3 cellular contexts compared by ENCODE assay signal in genomic region chr7:158443014-158443687, GRCh38.
TF ChIP-seq lines count a peak whose summit lies in the region.

No MANE protein-coding gene starts in this region.

TF ChIP-seq in HCT116, 20 proteins besides CTCF, POLR2A, EP300 and RAD21:
- no peak for TF ChIP-seq ZBTB33 (IDR thresholded peaks at IDR 0.05; ENCODE audit: extremely low read depth, insufficient replicate concordance, low read length)
- TF ChIP-seq ELF1 (IDR thresholded peaks at IDR 0.05; ENCODE audit: borderline replicate concordance, low read depth) = no peak
- TF ChIP-seq MAX (IDR thresholded peaks at IDR 0.05) = no peak
- TF ChIP-seq CEBPB (IDR thresholded peaks at IDR 0.05; ENCODE audit: low read depth) = no peak
- TF ChIP-seq JUND (IDR thresholded peaks at IDR 0.05) = no peak
- no peak for TF ChIP-seq ZNF274 (IDR thresholded peaks at IDR 0.05; ENCODE audit: low read depth, low read length)
- TF ChIP-seq, protein P1, sequence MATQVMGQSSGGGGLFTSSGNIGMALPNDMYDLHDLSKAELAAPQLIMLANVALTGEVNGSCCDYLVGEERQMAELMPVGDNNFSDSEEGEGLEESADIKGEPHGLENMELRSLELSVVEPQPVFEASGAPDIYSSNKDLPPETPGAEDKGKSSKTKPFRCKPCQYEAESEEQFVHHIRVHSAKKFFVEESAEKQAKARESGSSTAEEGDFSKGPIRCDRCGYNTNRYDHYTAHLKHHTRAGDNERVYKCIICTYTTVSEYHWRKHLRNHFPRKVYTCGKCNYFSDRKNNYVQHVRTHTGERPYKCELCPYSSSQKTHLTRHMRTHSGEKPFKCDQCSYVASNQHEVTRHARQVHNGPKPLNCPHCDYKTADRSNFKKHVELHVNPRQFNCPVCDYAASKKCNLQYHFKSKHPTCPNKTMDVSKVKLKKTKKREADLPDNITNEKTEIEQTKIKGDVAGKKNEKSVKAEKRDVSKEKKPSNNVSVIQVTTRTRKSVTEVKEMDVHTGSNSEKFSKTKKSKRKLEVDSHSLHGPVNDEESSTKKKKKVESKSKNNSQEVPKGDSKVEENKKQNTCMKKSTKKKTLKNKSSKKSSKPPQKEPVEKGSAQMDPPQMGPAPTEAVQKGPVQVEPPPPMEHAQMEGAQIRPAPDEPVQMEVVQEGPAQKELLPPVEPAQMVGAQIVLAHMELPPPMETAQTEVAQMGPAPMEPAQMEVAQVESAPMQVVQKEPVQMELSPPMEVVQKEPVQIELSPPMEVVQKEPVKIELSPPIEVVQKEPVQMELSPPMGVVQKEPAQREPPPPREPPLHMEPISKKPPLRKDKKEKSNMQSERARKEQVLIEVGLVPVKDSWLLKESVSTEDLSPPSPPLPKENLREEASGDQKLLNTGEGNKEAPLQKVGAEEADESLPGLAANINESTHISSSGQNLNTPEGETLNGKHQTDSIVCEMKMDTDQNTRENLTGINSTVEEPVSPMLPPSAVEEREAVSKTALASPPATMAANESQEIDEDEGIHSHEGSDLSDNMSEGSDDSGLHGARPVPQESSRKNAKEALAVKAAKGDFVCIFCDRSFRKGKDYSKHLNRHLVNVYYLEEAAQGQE (IDR thresholded peaks at IDR 0.05; ENCODE audit: low read depth) = no peak
- TF ChIP-seq TCF7L2 (IDR thresholded peaks at IDR 0.05; ENCODE audit: borderline replicate concordance, extremely low read depth, insufficient read depth, insufficient read length) = no peak
- no peak for TF ChIP-seq FOSL1 (IDR thresholded peaks at IDR 0.05; ENCODE audit: low read depth)
- no peak for TF ChIP-seq SP1 (IDR thresholded peaks at IDR 0.05; ENCODE audit: low read depth)
- TF ChIP-seq EZH2 (IDR thresholded peaks at IDR 0.05) = no peak
- TF ChIP-seq POLR2AphosphoS5 (IDR thresholded peaks at IDR 0.05; ENCODE audit: low read depth, low read length) = no peak

TF ChIP-seq in K562, 482 proteins besides CTCF, POLR2A, EP300 and RAD21 (continued from another document):
- TF ChIP-seq, protein P2, sequence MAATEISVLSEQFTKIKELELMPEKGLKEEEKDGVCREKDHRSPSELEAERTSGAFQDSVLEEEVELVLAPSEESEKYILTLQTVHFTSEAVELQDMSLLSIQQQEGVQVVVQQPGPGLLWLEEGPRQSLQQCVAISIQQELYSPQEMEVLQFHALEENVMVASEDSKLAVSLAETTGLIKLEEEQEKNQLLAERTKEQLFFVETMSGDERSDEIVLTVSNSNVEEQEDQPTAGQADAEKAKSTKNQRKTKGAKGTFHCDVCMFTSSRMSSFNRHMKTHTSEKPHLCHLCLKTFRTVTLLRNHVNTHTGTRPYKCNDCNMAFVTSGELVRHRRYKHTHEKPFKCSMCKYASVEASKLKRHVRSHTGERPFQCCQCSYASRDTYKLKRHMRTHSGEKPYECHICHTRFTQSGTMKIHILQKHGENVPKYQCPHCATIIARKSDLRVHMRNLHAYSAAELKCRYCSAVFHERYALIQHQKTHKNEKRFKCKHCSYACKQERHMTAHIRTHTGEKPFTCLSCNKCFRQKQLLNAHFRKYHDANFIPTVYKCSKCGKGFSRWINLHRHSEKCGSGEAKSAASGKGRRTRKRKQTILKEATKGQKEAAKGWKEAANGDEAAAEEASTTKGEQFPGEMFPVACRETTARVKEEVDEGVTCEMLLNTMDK (IDR thresholded peaks at IDR 0.05; ENCODE audit: borderline replicate concordance, insufficient read depth, low read depth, low read length, poor library complexity, severe bottlenecking) = peak; percentile 6
- TF ChIP-seq HDGF (IDR thresholded peaks at IDR 0.05) = no peak
- TF ChIP-seq ATF4 (CRISPR knock-in tag; IDR thresholded peaks at IDR 0.05) = no peak

TF ChIP-seq in SK-N-SH treated with all-trans-retinoic acid at 6 μM for 48 hours, 23 proteins besides CTCF, POLR2A, EP300 and RAD21 (continued from another document):
- TF ChIP-seq, protein P3, sequence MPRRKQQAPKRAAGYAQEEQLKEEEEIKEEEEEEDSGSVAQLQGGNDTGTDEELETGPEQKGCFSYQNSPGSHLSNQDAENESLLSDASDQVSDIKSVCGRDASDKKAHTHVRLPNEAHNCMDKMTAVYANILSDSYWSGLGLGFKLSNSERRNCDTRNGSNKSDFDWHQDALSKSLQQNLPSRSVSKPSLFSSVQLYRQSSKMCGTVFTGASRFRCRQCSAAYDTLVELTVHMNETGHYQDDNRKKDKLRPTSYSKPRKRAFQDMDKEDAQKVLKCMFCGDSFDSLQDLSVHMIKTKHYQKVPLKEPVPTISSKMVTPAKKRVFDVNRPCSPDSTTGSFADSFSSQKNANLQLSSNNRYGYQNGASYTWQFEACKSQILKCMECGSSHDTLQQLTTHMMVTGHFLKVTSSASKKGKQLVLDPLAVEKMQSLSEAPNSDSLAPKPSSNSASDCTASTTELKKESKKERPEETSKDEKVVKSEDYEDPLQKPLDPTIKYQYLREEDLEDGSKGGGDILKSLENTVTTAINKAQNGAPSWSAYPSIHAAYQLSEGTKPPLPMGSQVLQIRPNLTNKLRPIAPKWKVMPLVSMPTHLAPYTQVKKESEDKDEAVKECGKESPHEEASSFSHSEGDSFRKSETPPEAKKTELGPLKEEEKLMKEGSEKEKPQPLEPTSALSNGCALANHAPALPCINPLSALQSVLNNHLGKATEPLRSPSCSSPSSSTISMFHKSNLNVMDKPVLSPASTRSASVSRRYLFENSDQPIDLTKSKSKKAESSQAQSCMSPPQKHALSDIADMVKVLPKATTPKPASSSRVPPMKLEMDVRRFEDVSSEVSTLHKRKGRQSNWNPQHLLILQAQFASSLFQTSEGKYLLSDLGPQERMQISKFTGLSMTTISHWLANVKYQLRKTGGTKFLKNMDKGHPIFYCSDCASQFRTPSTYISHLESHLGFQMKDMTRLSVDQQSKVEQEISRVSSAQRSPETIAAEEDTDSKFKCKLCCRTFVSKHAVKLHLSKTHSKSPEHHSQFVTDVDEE (CRISPR knock-in tag; IDR thresholded peaks at IDR 0.05) = no peak
- TF ChIP-seq GLIS3 (CRISPR knock-in tag; IDR thresholded peaks at IDR 0.05) (no peak), ZFP30 (CRISPR knock-in tag; IDR thresholded peaks at IDR 0.05) (no peak), CSRNP3 (CRISPR knock-in tag; IDR thresholded peaks at IDR 0.05) (no peak), PPARA (CRISPR knock-in tag; IDR thresholded peaks at IDR 0.05; ENCODE audit: borderline replicate concordance) (no peak), ZC3H10 (CRISPR knock-in tag; IDR thresholded peaks at IDR 0.05) (no peak), CREB5 (CRISPR knock-in tag; IDR thresholded peaks at IDR 0.05; ENCODE audit: low read depth) (no peak), ZNF70 (CRISPR knock-in tag; IDR thresholded peaks at IDR 0.05) (no peak), SNAI2 (CRISPR knock-in tag; IDR thresholded peaks at IDR 0.05) (no peak), CSDC2 (CRISPR knock-in tag; IDR thresholded peaks at IDR 0.05) (no peak), ARNTL (CRISPR knock-in tag; IDR thresholded peaks at IDR 0.05; ENCODE audit: borderline replicate concordance, low read depth) (no peak), ISL1 (CRISPR knock-in tag; IDR thresholded peaks at IDR 0.05) (no peak)
- TF ChIP-seq, protein P4, sequence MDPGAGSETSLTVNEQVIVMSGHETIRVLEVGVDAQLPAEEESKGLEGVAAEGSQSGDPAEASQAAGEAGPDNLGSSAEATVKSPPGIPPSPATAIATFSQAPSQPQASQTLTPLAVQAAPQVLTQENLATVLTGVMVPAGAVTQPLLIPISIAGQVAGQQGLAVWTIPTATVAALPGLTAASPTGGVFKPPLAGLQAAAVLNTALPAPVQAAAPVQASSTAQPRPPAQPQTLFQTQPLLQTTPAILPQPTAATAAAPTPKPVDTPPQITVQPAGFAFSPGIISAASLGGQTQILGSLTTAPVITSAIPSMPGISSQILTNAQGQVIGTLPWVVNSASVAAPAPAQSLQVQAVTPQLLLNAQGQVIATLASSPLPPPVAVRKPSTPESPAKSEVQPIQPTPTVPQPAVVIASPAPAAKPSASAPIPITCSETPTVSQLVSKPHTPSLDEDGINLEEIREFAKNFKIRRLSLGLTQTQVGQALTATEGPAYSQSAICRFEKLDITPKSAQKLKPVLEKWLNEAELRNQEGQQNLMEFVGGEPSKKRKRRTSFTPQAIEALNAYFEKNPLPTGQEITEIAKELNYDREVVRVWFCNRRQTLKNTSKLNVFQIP (CRISPR knock-in tag; IDR thresholded peaks at IDR 0.05; ENCODE audit: borderline replicate concordance, low read depth) = no peak
TF ChIP-seq in SK-N-SH treated with all-trans-retinoic acid at 6 μM for 48 hours: peak in this region for 0.
